Comparison of ENCODE assay signal across 14 cellular contexts in the genomic region with DNA sequence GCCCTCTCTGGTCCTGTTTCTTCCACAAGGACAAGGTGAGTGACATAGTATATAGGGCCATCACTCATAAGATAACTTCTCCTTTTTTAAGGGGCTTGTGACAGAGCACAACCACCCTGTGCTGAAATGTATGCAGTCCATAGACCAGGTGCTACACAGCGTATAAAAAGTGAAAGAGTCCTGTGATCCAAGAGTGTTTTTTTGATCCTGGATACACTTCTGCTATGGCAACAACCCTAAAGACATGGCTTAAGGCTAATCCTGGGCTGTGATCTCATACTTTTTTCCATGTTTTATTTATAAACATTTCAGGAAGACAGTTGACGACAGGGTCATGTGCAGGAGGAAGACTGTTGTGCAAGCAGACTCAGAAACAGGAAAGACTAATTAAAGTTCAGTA.
A peak's percentile ranks its signal among the peaks of the same experiment; 100 is the strongest.
DNase-seq lines count a peak whose midpoint lies in the region; ATAC-seq and TF ChIP-seq lines count a peak whose summit lies in the region.
"Had no signal": no experiment of that assay in that cellular context is flagged by ENCODE, and none has a peak within 500 bp of the region (broad histone marks: within the 10 kb centered on the region; RNA-seq: fewer than 3 reads in every experiment).

No MANE protein-coding gene starts in this region.

- no peaks in the 10 kb centered on the region for H3K36me3 ChIP-seq in muscle layer of duodenum (ENCODE audit: control insufficient read depth in 1 of 2, insufficient read depth in 2 of 2, low read length in 2 of 2)

- ATAC-seq in HG03354 (IDR thresholded peaks at IDR 0.05; ENCODE audit: poor library complexity, severe bottlenecking, unreplicated experiment) (no peak), GM19035 (IDR thresholded peaks at IDR 0.05; ENCODE audit: unreplicated experiment) (no peak), GM18519 (IDR thresholded peaks at IDR 0.05; ENCODE audit: low FRiP score, unreplicated experiment) (no peak)
- ATAC-seq: activated CD8-positive, alpha-beta T cell treated with anti-CD3 and anti-CD28 coated beads, Interleukin-2, amount 10 ng/mL, durations not matched to agents 7 days and 5 days had no signal

- no peak for TF ChIP-seq CTCF in AG04450 (IDR thresholded peaks at IDR 0.05; ENCODE audit: low read depth, low read length)

- no peak overlapping the region for H3K4me3 ChIP-seq in AG04450 (ENCODE audit: low read depth, low read length)
- H3K4me3 ChIP-seq in muscle layer of duodenum (ENCODE audit: low read depth in 1 of 2, low read length in 2 of 2): no peak overlapping the region

- DNase-seq in AG04450 (ENCODE audit: low read depth, low spot score) (peak; percentile 39), NCI-H226 (peak; percentile 19), fibroblast of gingiva (ENCODE audit: low read depth) (peak; percentile 25), substantia nigra (lab: John Stamatoyannopoulos, UW) (no peak)
- DNase-seq: activated CD8-positive, alpha-beta T cell treated with anti-CD3 and anti-CD28 coated beads, Interleukin-2, amount 10 ng/mL, durations not matched to agents 7 days and 5 days; activated naive CD4-positive, alpha-beta T cell treated with Interleukin-2 at 50 U/mL for 16 hours; DMS79; KG1; mesendoderm; RPMI8226 had no signal

- H3K27me3 ChIP-seq in AG04450 (ENCODE audit: control insufficient read depth, insufficient read depth, low read length) (no peaks in the 10 kb centered on the region), muscle layer of duodenum (ENCODE audit: low read depth, low read length) (no peaks in the 10 kb centered on the region)

- CTCF ChIA-PET in AG04450 (lab: Charles Lee): no interaction called here

- no peaks in the 10 kb centered on the region for H3K9me3 ChIP-seq in AG04450 (ENCODE audit: control insufficient read depth, insufficient read depth, low read length)
- H3K9me3 ChIP-seq in muscle layer of duodenum (ENCODE audit: control insufficient read depth in 1 of 2, low read length in 2 of 2): peaks cover 0 to 2% of the 10 kb centered on the region in 2 donors

- H3K4me1 ChIP-seq in muscle layer of duodenum (ENCODE audit: control insufficient read depth in 1 of 2, insufficient read depth in 2 of 2, low read length in 2 of 2): no peaks in the 10 kb centered on the region

- POLR2A ChIA-PET in AG04450 (lab: Yijun Ruan, JAX): no interaction called here

- H3K27ac ChIP-seq in AG04450 (ENCODE audit: low read depth, low read length): no peak overlapping the region
- H3K27ac ChIP-seq in muscle layer of duodenum (ENCODE audit: low read length): peak overlapping the region; percentile 46
- no peak overlapping the region for H3K27ac ChIP-seq in substantia nigra (ENCODE audit: low read depth, low read length, poor library complexity, severe bottlenecking)

Comparison
In these comparisons a context has a peak if more than half of its experiments do, and no peak if none do; other contexts are left out.
1. DNase-seq: peak in AG04450 (single experiment), NCI-H226 (single experiment) and fibroblast of gingiva (single experiment); none in substantia nigra (0 of 49).